10 cellular contexts compared by ENCODE assay signal in the genomic region with DNA sequence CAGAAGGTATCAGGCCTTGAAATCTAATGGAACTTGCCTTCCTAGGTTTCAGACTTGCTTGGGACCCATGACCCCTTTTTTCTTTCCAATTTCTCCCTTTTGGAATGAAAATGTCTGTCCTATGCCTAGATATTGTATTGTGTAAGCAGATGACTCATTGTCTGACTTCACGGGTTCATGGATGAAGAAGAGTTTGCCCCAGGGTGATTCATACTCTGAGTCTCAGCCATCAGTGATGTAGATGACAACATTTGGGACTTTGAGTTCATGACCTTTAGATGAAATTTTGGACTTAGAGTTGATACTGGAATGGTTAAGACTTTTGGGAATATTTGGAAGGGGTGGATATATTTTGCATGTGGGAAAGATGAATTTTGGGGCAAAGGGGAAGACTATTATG. TPM values are rescaled to one million over a fixed set of nuclear protein-coding genes. Genes with fewer than 3 reads are reported as not detected.
DNase-seq lines count a peak whose midpoint lies in the region; ATAC-seq and TF ChIP-seq lines count a peak whose summit lies in the region.
"Had no signal": no experiment of that assay in that cellular context is flagged by ENCODE, and none has a peak within 500 bp of the region (broad histone marks: within the 10 kb centered on the region; RNA-seq: fewer than 3 reads in every experiment).

No MANE protein-coding gene starts in this region.

- H3K9me3 ChIP-seq in Panc1 (ENCODE audit: control insufficient read depth, insufficient read depth, low read depth, low read length), result no peaks in the 10 kb centered on the region

- no peaks in the 10 kb centered on the region for H3K27me3 ChIP-seq in Panc1 (ENCODE audit: control insufficient read depth, insufficient read depth, low read length)

- BruUV-seq in Panc1 (replicated peaks; lab: Mats Ljungman, UMichigan), result no TSS peak

- H3K4me1 Mint-ChIP-seq in stimulated activated naive CD8-positive, alpha-beta T cell treated with anti-CD3 and anti-CD28 coated beads, Interleukin-15, amount 100 ng/mL, for 72 hours, result peaks cover 6% of the 10 kb centered on the region
- H3K4me1 Mint-ChIP-seq: CD4-positive, CD25-positive, alpha-beta regulatory T cell; memory B cell had no signal

- POLR2A ChIA-PET in Panc1 (lab: Charles Lee), result no interaction called here

- ATAC-seq in activated naive CD4-positive, alpha-beta T cell treated with anti-CD3 and anti-CD28 coated beads, Interleukin-2, amount 50 U/mL, for 72 hours, result peak; percentile 71 to 74
- ATAC-seq in Panc1 (no peak), GM18867 (IDR thresholded peaks at IDR 0.05; ENCODE audit: unreplicated experiment) (no peak)
- ATAC-seq in stimulated activated naive CD8-positive, alpha-beta T cell treated with anti-CD3 and anti-CD28 coated beads, Interleukin-15, amount 100 ng/mL, for 72 hours, result peak; percentile 65

- no peak for DNase-seq in activated naive CD4-positive, alpha-beta T cell treated with anti-CD3 and anti-CD28 coated beads, Interleukin-2, amount 50 U/mL, for 72 hours (ENCODE audit: low spot score in 2 of 2)
- no peak for DNase-seq in activated naive CD4-positive, alpha-beta T cell treated with Interleukin-2 at 50 U/mL for 16 hours
- DNase-seq in Panc1 (ENCODE audit: low read depth, low spot score) (peak; percentile 32), fibroblast of the aortic adventitia (ENCODE audit: low read depth) (peak; percentile 94), T-helper 9 cell (no peak)
- no peak for DNase-seq in stimulated activated naive CD8-positive, alpha-beta T cell treated with anti-CD3 and anti-CD28 coated beads, Interleukin-15, amount 100 ng/mL, for 72 hours
- no peak for DNase-seq in activated CD8-positive, alpha-beta memory T cell treated with anti-CD3 and anti-CD28 coated beads, Interleukin-2, amount 50 U/mL, for 48 hours
- DNase-seq: CD4-positive, CD25-positive, alpha-beta regulatory T cell had no signal

- no peaks in the 10 kb centered on the region for H3K36me3 Mint-ChIP-seq in activated naive CD4-positive, alpha-beta T cell treated with anti-CD3 and anti-CD28 coated beads, Interleukin-2, amount 50 U/mL, for 72 hours
- H3K36me3 Mint-ChIP-seq: CD4-positive, CD25-positive, alpha-beta regulatory T cell; memory B cell had no signal

- H3K27ac Mint-ChIP-seq in activated naive CD4-positive, alpha-beta T cell treated with anti-CD3 and anti-CD28 coated beads, Interleukin-2, amount 50 U/mL, for 72 hours, result no peak overlapping the region
- no peak overlapping the region for H3K27ac Mint-ChIP-seq in stimulated activated naive CD8-positive, alpha-beta T cell treated with anti-CD3 and anti-CD28 coated beads, Interleukin-15, amount 100 ng/mL, for 72 hours
- H3K27ac Mint-ChIP-seq: CD4-positive, CD25-positive, alpha-beta regulatory T cell; memory B cell had no signal

- TF ChIP-seq CTCF in Panc1 (IDR thresholded peaks at IDR 0.05), result no peak
- no peak for TF ChIP-seq CTCF in fibroblast of the aortic adventitia (IDR thresholded peaks at IDR 0.05; ENCODE audit: insufficient read depth, low read length)

- H3K27me3 Mint-ChIP-seq in stimulated activated naive CD8-positive, alpha-beta T cell treated with anti-CD3 and anti-CD28 coated beads, Interleukin-15, amount 100 ng/mL, for 72 hours, result no peaks in the 10 kb centered on the region
- H3K27me3 Mint-ChIP-seq: CD4-positive, CD25-positive, alpha-beta regulatory T cell had no signal

- no peaks in the 10 kb centered on the region for H3K4me1 ChIP-seq in Panc1 (ENCODE audit: control insufficient read depth, insufficient read depth, low read length)

- intact Hi-C loops in Panc1 (cut with micrococcal nuclease; ENCODE audit: unreplicated experiment), result loop anchor here (10.0 kb wide), 1 partner anchor 251 kb away; no protein-coding TSS in a partner anchor

- H3K4me3 Mint-ChIP-seq in stimulated activated naive CD8-positive, alpha-beta T cell treated with anti-CD3 and anti-CD28 coated beads, Interleukin-15, amount 100 ng/mL, for 72 hours, result no peak overlapping the region
- H3K4me3 Mint-ChIP-seq: CD4-positive, CD25-positive, alpha-beta regulatory T cell; memory B cell had no signal

- in situ Hi-C loops in Panc1 (cut with HindIII; ENCODE audit: low pct_unique_long_range_greater_than_20kb, low sequenced_read_pairs), result no loop called here

- H3K27ac ChIP-seq in Panc1 (ENCODE audit: low read length), result no peak overlapping the region

- CTCF ChIA-PET in Panc1 (lab: Charles Lee), result no interaction called here

- H3K4me3 ChIP-seq in Panc1 (ENCODE audit: low read depth in 2 of 2, low read length in 2 of 2) (no peak overlapping the region), fibroblast of the aortic adventitia (ENCODE audit: low read depth, low read length) (no peak overlapping the region)

- H3K36me3 ChIP-seq in Panc1 (ENCODE audit: control insufficient read depth, insufficient read depth, low read length), result no peaks in the 10 kb centered on the region

- no peaks in the 10 kb centered on the region for H3K9me3 Mint-ChIP-seq in activated naive CD4-positive, alpha-beta T cell treated with anti-CD3 and anti-CD28 coated beads, Interleukin-2, amount 50 U/mL, for 72 hours
- no peaks in the 10 kb centered on the region for H3K9me3 Mint-ChIP-seq in stimulated activated naive CD8-positive, alpha-beta T cell treated with anti-CD3 and anti-CD28 coated beads, Interleukin-15, amount 100 ng/mL, for 72 hours
- H3K9me3 Mint-ChIP-seq: memory B cell had no signal

RNA-seq across cellular contexts. Expression of gene SCYGR5, which starts 11.2 kb away (rescaled TPM):
- not detected for total RNA-seq in activated naive CD4-positive, alpha-beta T cell treated with anti-CD3 and anti-CD28 coated beads, Interleukin-2, amount 50 U/mL, for 72 hours
- total RNA-seq in Panc1 (2021; ENCODE audit: unreplicated experiment), result not detected
- polyA plus RNA-seq in Panc1 (2012; ENCODE audit: insufficient read length), result not detected
- total RNA-seq in fibroblast of the aortic adventitia (ENCODE audit: low replicate concordance), result not detected in 2 replicates
- total RNA-seq: CD4-positive, CD25-positive, alpha-beta regulatory T cell had no signal
- polyA plus RNA-seq: CD4-positive, CD25-positive, alpha-beta regulatory T cell had no signal

RNA-seq across cellular contexts. Expression of gene SCYGR4, which starts 38.2 kb away (rescaled TPM):
- total RNA-seq in activated naive CD4-positive, alpha-beta T cell treated with anti-CD3 and anti-CD28 coated beads, Interleukin-2, amount 50 U/mL, for 72 hours, result not detected
- total RNA-seq in Panc1 (2021; ENCODE audit: unreplicated experiment) (not detected), fibroblast of the aortic adventitia (ENCODE audit: low replicate concordance) (not detected in 2 replicates)
- polyA plus RNA-seq in Panc1 (2012; ENCODE audit: insufficient read length), result not detected
- total RNA-seq: CD4-positive, CD25-positive, alpha-beta regulatory T cell had no signal
- polyA plus RNA-seq: CD4-positive, CD25-positive, alpha-beta regulatory T cell had no signal

RNA-seq across cellular contexts. Expression of gene SCYGR3, which starts 40.8 kb away (rescaled TPM):
- not detected for total RNA-seq in activated naive CD4-positive, alpha-beta T cell treated with anti-CD3 and anti-CD28 coated beads, Interleukin-2, amount 50 U/mL, for 72 hours
- total RNA-seq in Panc1 (2021; ENCODE audit: unreplicated experiment) (not detected), fibroblast of the aortic adventitia (ENCODE audit: low replicate concordance) (not detected in 2 replicates)
- polyA plus RNA-seq in Panc1 (2012; ENCODE audit: insufficient read length), result not detected
- total RNA-seq: CD4-positive, CD25-positive, alpha-beta regulatory T cell had no signal
- polyA plus RNA-seq: CD4-positive, CD25-positive, alpha-beta regulatory T cell had no signal

RNA-seq across cellular contexts. Expression of gene SCYGR2, which starts 56.8 kb away (rescaled TPM):
- not detected for total RNA-seq in activated naive CD4-positive, alpha-beta T cell treated with anti-CD3 and anti-CD28 coated beads, Interleukin-2, amount 50 U/mL, for 72 hours
- total RNA-seq in Panc1 (2021; ENCODE audit: unreplicated experiment) (not detected), fibroblast of the aortic adventitia (ENCODE audit: low replicate concordance) (not detected in 2 replicates)
- polyA plus RNA-seq in Panc1 (2012; ENCODE audit: insufficient read length), result not detected
- total RNA-seq: CD4-positive, CD25-positive, alpha-beta regulatory T cell had no signal
- polyA plus RNA-seq: CD4-positive, CD25-positive, alpha-beta regulatory T cell had no signal

Comparison
In these comparisons a context has a peak if more than half of its experiments do, and no peak if none do; other contexts are left out.
1. ATAC-seq: peak in activated naive CD4-positive, alpha-beta T cell treated with anti-CD3 and anti-CD28 coated beads, Interleukin-2, amount 50 U/mL, for 72 hours (2 of 2) and stimulated activated naive CD8-positive, alpha-beta T cell treated with anti-CD3 and anti-CD28 coated beads, Interleukin-15, amount 100 ng/mL, for 72 hours (single experiment); none in Panc1 (single experiment) and GM18867 (single experiment).
2. DNase-seq: peak in Panc1 (single experiment) and fibroblast of the aortic adventitia (single experiment); none in activated naive CD4-positive, alpha-beta T cell treated with anti-CD3 and anti-CD28 coated beads, Interleukin-2, amount 50 U/mL, for 72 hours (0 of 2), activated naive CD4-positive, alpha-beta T cell treated with Interleukin-2 at 50 U/mL for 16 hours (single experiment), stimulated activated naive CD8-positive, alpha-beta T cell treated with anti-CD3 and anti-CD28 coated beads, Interleukin-15, amount 100 ng/mL, for 72 hours (0 of 2), T-helper 9 cell (single experiment) and activated CD8-positive, alpha-beta memory T cell treated with anti-CD3 and anti-CD28 coated beads, Interleukin-2, amount 50 U/mL, for 48 hours (single experiment).